In genomic region chr21:22019766-22020165, GRCh38 we compare ENCODE assay signal across 17 cellular contexts.
DNase-seq lines count a peak whose midpoint lies in the region; ATAC-seq and TF ChIP-seq lines count a peak whose summit lies in the region.
"Had no signal": no experiment of that assay in that cellular context is flagged by ENCODE, and none has a peak within 500 bp of the region (broad histone marks: within the 10 kb centered on the region; RNA-seq: fewer than 3 reads in every experiment).

No MANE protein-coding gene starts in this region.

- BruUV-seq in IMR-90 (replicated peaks; lab: Mats Ljungman, UMichigan) = no TSS peak

- intact Hi-C loops in IMR-90 (cut with micrococcal nuclease) = no loop called here

- H2BK5ac ChIP-seq in IMR-90 (ENCODE audit: low read depth, low read length, poor library complexity, severe bottlenecking) = no peak overlapping the region

- H3K9me3 ChIP-seq in DND-41 (ENCODE audit: insufficient read depth, low read length, severe bottlenecking) (peaks cover 5% of the 10 kb centered on the region), IMR-90 (ENCODE audit: control insufficient read depth, insufficient read depth, low read length) (peaks cover 7% of the 10 kb centered on the region)
- H3K9me3 ChIP-seq: Caco-2 had no signal

- no peak overlapping the region for H3K4me3 ChIP-seq in DND-41 (ENCODE audit: low read depth in 1 of 2, low read length in 2 of 2)
- H3K4me3 ChIP-seq in IMR-90 (ENCODE audit: insufficient read depth, low read depth, low read length) = no peak overlapping the region
- H3K4me3 ChIP-seq in cardiac fibroblast (replicated peaks in 1 of 2; ENCODE audit: low read depth in 2 of 2, low read length in 2 of 2) = no peak overlapping the region

- H2BK15ac ChIP-seq in IMR-90 (ENCODE audit: low read depth, low read length) = no peak overlapping the region

- H3K18ac ChIP-seq in IMR-90 (ENCODE audit: low read depth, low read length) = no peak overlapping the region

- H4K20me1 ChIP-seq in DND-41 (ENCODE audit: insufficient read depth, low read length) (no peaks in the 10 kb centered on the region), IMR-90 (ENCODE audit: insufficient read depth, low read length) (no peaks in the 10 kb centered on the region)

- H4K5ac ChIP-seq in IMR-90 (ENCODE audit: low read depth, low read length) = no peak overlapping the region

- H3K36me3 ChIP-seq in DND-41 (ENCODE audit: insufficient read depth, low read length) (no peaks in the 10 kb centered on the region), IMR-90 (ENCODE audit: control insufficient read depth, insufficient read depth, low read length) (no peaks in the 10 kb centered on the region)

- H2AFZ ChIP-seq in DND-41 (ENCODE audit: low read depth, low read length) (0 out of 2 replicates have a peak overlapping the region, but pooled peaks have one; percentile 18), IMR-90 (replicated peaks; ENCODE audit: low read length, poor library complexity) (no peak overlapping the region)

- no peaks in the 10 kb centered on the region for H3K9me1 ChIP-seq in IMR-90 (ENCODE audit: insufficient read depth, low read length)

- no peak overlapping the region for H4K8ac ChIP-seq in IMR-90 (ENCODE audit: low read depth in 2 of 2, low read length in 2 of 2)

- ATAC-seq in DND-41 (ENCODE audit: insufficient read depth, low read depth) (no peak), IMR-90 (ENCODE audit: low read depth) (no peak), GM18520 (IDR thresholded peaks at IDR 0.05; ENCODE audit: unreplicated experiment) (no peak)

- H4K91ac ChIP-seq in IMR-90 (ENCODE audit: insufficient read depth, low read depth, low read length) = no peak overlapping the region

- H3K4ac ChIP-seq in IMR-90 (ENCODE audit: low read depth, low read length) = no peak overlapping the region

- H3K56ac ChIP-seq in IMR-90 (ENCODE audit: extremely low read depth, insufficient read depth, low read length) = no peak overlapping the region

- H2BK20ac ChIP-seq in IMR-90 (ENCODE audit: low read depth, low read length) = no peak overlapping the region

- no CpG with 5 or more reads among the region's 1 CpG for WGBS in IMR-90 (ENCODE audit: extremely low coverage in 2 of 2, insufficient read length in 1 of 2), 2 experiments

- no peak overlapping the region for H2BK120ac ChIP-seq in IMR-90 (ENCODE audit: low read depth, low read length)

- no peaks in the 10 kb centered on the region for H3K79me1 ChIP-seq in IMR-90 (ENCODE audit: low read depth in 1 of 2, low read length in 2 of 2)

- DNase-seq in DND-41 = no peak
- peak; percentile 0 for DNase-seq in IMR-90
- DNase-seq in cardiac fibroblast (ENCODE audit: low read depth in 2 of 2) = peak; percentile 18 to 43
- DNase-seq in iris pigment epithelial cell (ENCODE audit: low read depth) = peak; percentile 9
- no peak for DNase-seq in iPS-NIHi11 (ENCODE audit: low spot score)
- no peak for DNase-seq in HuH-7 (ENCODE audit: low spot score)
- no peak for DNase-seq in activated T-cell treated with anti-CD3 and anti-CD28 coated beads, Interleukin-2, amount 50 U/mL, for 1 hour
- DNase-seq: Caco-2; DMS79; GF-D8; NCI-H1436; NCI-H2081 treated with DMSO at 0.1 percent for 48 hours; NCI-H524 treated with DMSO at 0.1 percent for 48 hours; NK-92 treated with Interleukin-12 subunit alpha and Interleukin-12 subunit beta, amount 100 ng/mL, for 24 hours; OCI-M1 had no signal

- POLR2A ChIA-PET in IMR-90 (lab: Charles Lee; ENCODE audit: unreplicated experiment) = no interaction called here

- H3K9ac ChIP-seq in DND-41 (ENCODE audit: low read depth, low read length) (no peak overlapping the region), IMR-90 (ENCODE audit: low read depth, low read length) (no peak overlapping the region)

- no peak overlapping the region for H2AK5ac ChIP-seq in IMR-90 (ENCODE audit: low read depth, low read length)

- H3K27me3 ChIP-seq in DND-41 (ENCODE audit: insufficient read depth, low read length, poor library complexity) = no peaks in the 10 kb centered on the region
- no peaks in the 10 kb centered on the region for H3K27me3 ChIP-seq in IMR-90 (ENCODE audit: control insufficient read depth, insufficient read depth, low read length)

- H3K4me1 ChIP-seq in DND-41 (ENCODE audit: insufficient read depth, low read length) (no peaks in the 10 kb centered on the region), IMR-90 (ENCODE audit: control insufficient read depth, insufficient read depth, low read length) (no peaks in the 10 kb centered on the region)
- H3K4me1 ChIP-seq: Caco-2 had no signal

- TF ChIP-seq RAD21 in IMR-90 (IDR thresholded peaks at IDR 0.05; ENCODE audit: low read length) = no peak

- H3K27ac ChIP-seq in DND-41 (ENCODE audit: low read length) (no peak overlapping the region), IMR-90 (ENCODE audit: insufficient read depth, low read length) (no peak overlapping the region)
- H3K27ac ChIP-seq: C4-2B had no signal

- H3K4me2 ChIP-seq in DND-41 (ENCODE audit: insufficient read depth, low read length) (no peak overlapping the region), IMR-90 (ENCODE audit: low read depth, low read length) (no peak overlapping the region)

- dilution Hi-C loops in IMR-90 (cut with HindIII; ENCODE audit: low sequenced_read_pairs, unreplicated experiment) = no loop called here

- TF ChIP-seq CTCF in DND-41 (IDR thresholded peaks at IDR 0.05; ENCODE audit: borderline replicate concordance, extremely low read depth, low read length, poor library complexity, severe bottlenecking) = no peak
- no peak for TF ChIP-seq CTCF in IMR-90 (conservative IDR thresholded peaks at IDR 0.05; ENCODE audit: low read depth, low read length)
- no peak for TF ChIP-seq CTCF in cardiac fibroblast (IDR thresholded peaks at IDR 0.05; ENCODE audit: low read depth, low read length)

- CTCF ChIA-PET in IMR-90 (lab: Yijun Ruan, JAX) = no interaction called here

- in situ Hi-C loops in IMR-90 (cut with MboI; ENCODE audit: low sequenced_read_pairs) = no loop called here

- no peak overlapping the region for H2AK9ac ChIP-seq in IMR-90 (replicated peaks; ENCODE audit: low read depth, low read length, poor library complexity)

- no peaks in the 10 kb centered on the region for H3K79me2 ChIP-seq in DND-41 (ENCODE audit: insufficient read depth, low read length)

- TF ChIP-seq POLR2A in IMR-90 (IDR thresholded peaks at IDR 0.05; ENCODE audit: low read depth, low read length) = no peak

- no peak overlapping the region for H3K23ac ChIP-seq in IMR-90 (ENCODE audit: low read depth, low read length)

- no peak overlapping the region for H3K14ac ChIP-seq in IMR-90 (replicated peaks; ENCODE audit: low read depth, low read length)

TF ChIP-seq in IMR-90, 13 proteins besides CTCF, POLR2A, EP300 and RAD21:
- TF ChIP-seq RFX5 (IDR thresholded peaks at IDR 0.05; ENCODE audit: low read depth, low read length) = no peak
- no peak for TF ChIP-seq USF2 (IDR thresholded peaks at IDR 0.05; ENCODE audit: low read depth, low read length)
- TF ChIP-seq RCOR1 (IDR thresholded peaks at IDR 0.05; ENCODE audit: insufficient replicate concordance, low read length) = no peak
- no peak for TF ChIP-seq ELK1 (IDR thresholded peaks at IDR 0.05; ENCODE audit: borderline replicate concordance, low read depth, low read length)
- TF ChIP-seq MAZ (IDR thresholded peaks at IDR 0.05; ENCODE audit: borderline replicate concordance, low read depth, low read length) = no peak
- TF ChIP-seq NFE2L2 (IDR thresholded peaks at IDR 0.05; ENCODE audit: low read depth, low read length) = no peak
- TF ChIP-seq CHD1 (IDR thresholded peaks at IDR 0.05; ENCODE audit: low read depth, low read length) = no peak
- no peak for TF ChIP-seq BHLHE40 (IDR thresholded peaks at IDR 0.05; ENCODE audit: low read depth, low read length)
- no peak for TF ChIP-seq MXI1 (IDR thresholded peaks at IDR 0.05; ENCODE audit: borderline replicate concordance, low read depth, low read length)
- no peak for TF ChIP-seq SMC3 (IDR thresholded peaks at IDR 0.05; ENCODE audit: low read depth, low read length)
- TF ChIP-seq FOS (IDR thresholded peaks at IDR 0.05; ENCODE audit: low read depth, low read length) = no peak
- TF ChIP-seq MAFK (IDR thresholded peaks at IDR 0.05; ENCODE audit: low read depth, low read length) = no peak
- no peak for TF ChIP-seq CEBPB (IDR thresholded peaks at IDR 0.05; ENCODE audit: low read depth, low read length)

Comparison
In these comparisons a context has a peak if more than half of its experiments do, and no peak if none do; other contexts are left out.
1. DNase-seq: peak in IMR-90 (single experiment), cardiac fibroblast (2 of 2) and iris pigment epithelial cell (single experiment); none in DND-41 (single experiment), iPS-NIHi11 (single experiment), HuH-7 (single experiment) and activated T-cell treated with anti-CD3 and anti-CD28 coated beads, Interleukin-2, amount 50 U/mL, for 1 hour (single experiment).